Comparison of ENCODE assay signal across 8 cellular contexts in the genomic region with DNA sequence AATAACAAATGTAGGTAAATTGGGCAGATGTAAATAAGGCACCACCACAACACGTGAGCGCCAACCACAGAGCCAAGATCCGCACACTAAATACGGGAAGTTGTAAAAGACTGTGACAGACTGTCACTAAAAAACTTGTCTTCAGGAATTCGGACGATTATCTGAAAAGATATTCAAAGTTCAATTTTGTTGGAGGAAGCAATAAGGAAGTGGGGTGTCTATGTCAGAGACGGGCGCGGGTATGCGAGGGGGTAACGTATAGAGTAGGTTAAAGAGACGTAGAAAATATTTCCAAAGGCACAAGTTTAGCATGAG. TPM values are rescaled to one million over a fixed set of nuclear protein-coding genes. Genes with fewer than 3 reads are reported as not detected.
A peak's percentile ranks its signal among the peaks of the same experiment; 100 is the strongest.
DNase-seq lines count a peak whose midpoint lies in the region; ATAC-seq and TF ChIP-seq lines count a peak whose summit lies in the region.

No MANE protein-coding gene starts in this region.

- no peak overlapping the region for H2BK120ac ChIP-seq in H9 (ENCODE audit: low read depth, low read length, poor library complexity, severe bottlenecking)

- H3K27me3 ChIP-seq in H9 (ENCODE audit: insufficient read depth, low read length) (no peaks in the 10 kb centered on the region), heart right ventricle (no peaks in the 10 kb centered on the region), skeletal muscle satellite cell (ENCODE audit: control insufficient read depth, insufficient read depth, low read length) (no peaks in the 10 kb centered on the region)

- H3K4me2 ChIP-seq in H9 (ENCODE audit: insufficient read depth, insufficient read length, low read length): peak overlapping the region; percentile 97
- H3K4me2 ChIP-seq in OCI-LY7 (ENCODE audit: low read length): peak overlapping the region; percentile 99
- H3K4me2 ChIP-seq in skeletal muscle satellite cell (ENCODE audit: low read length): peak overlapping the region; percentile 87

- H3K56ac ChIP-seq in H9 (ENCODE audit: insufficient read length, low read depth, low read length): no peak overlapping the region

- no peak overlapping the region for H3K14ac ChIP-seq in H9 (ENCODE audit: insufficient read depth, low read length)

- peaks cover 15% of the 10 kb centered on the region for H3K23me2 ChIP-seq in H9 (ENCODE audit: insufficient read length, low read depth, low read length, poor library complexity, severe bottlenecking)

- H3K9me3 Mint-ChIP-seq in H9: no peaks in the 10 kb centered on the region

- no peak overlapping the region for H2BK20ac ChIP-seq in H9 (ENCODE audit: low read depth, low read length, poor library complexity, severe bottlenecking)

- no CpG with 5 or more reads among the region's 12 CpGs for WGBS in H9 (ENCODE audit: extremely low coverage, insufficient read length, low lambda C conversion rate)
- WGBS in heart right ventricle, 2 donors: 27 to 28% methylated on average over 12 of the region's 12 CpGs

- peaks cover 25 to 27% of the 10 kb centered on the region in 2 experiments for H3K4me1 Mint-ChIP-seq in H9

- H4K20me1 ChIP-seq in H9 (ENCODE audit: control insufficient read depth, insufficient read depth, insufficient read length) (peaks cover 2% of the 10 kb centered on the region), OCI-LY7 (ENCODE audit: insufficient read depth, low read length) (peaks cover 23% of the 10 kb centered on the region)

- H3K23ac ChIP-seq in H9 (ENCODE audit: insufficient read length, low read depth, low read length): no peak overlapping the region

- H3K4me1 ChIP-seq in H9 (ENCODE audit: insufficient read depth, low read length): no peaks in the 10 kb centered on the region; the same call in 1 of the 2 replicates
- peaks cover 42% of the 10 kb centered on the region for H3K4me1 ChIP-seq in OCI-LY7 (ENCODE audit: insufficient read depth, low read length, poor library complexity, severe bottlenecking)
- peaks cover 5 to 46% (median 34%) of the 10 kb centered on the region in 9 donors for H3K4me1 ChIP-seq in heart right ventricle
- peaks cover 31% of the 10 kb centered on the region for H3K4me1 ChIP-seq in skeletal muscle satellite cell (ENCODE audit: control insufficient read depth, insufficient read depth, low read length)

- no peak overlapping the region for H4K5ac ChIP-seq in H9 (ENCODE audit: insufficient read length, low read depth, low read length)

- H3K4ac ChIP-seq in H9 (ENCODE audit: low read depth, low read length): no peak overlapping the region

- H3T11ph ChIP-seq in H9 (ENCODE audit: low read length): no peak overlapping the region

- CTCF ChIA-PET in OCI-LY7 (lab: Charles Lee; ENCODE audit: unreplicated experiment): no interaction called here

- ATAC-seq in heart right ventricle (no peak), left lobe of liver (no peak)

- peaks cover 23 to 29% (median 24%) of the 10 kb centered on the region in 3 experiments for H3K36me3 Mint-ChIP-seq in H9 (ENCODE audit: insufficient read depth in 1 of 3, low read depth in 3 of 3)

- H2BK5ac ChIP-seq in H9 (ENCODE audit: insufficient read length, low read length): no peak overlapping the region

- no peak overlapping the region for H2BK12ac ChIP-seq in H9 (ENCODE audit: insufficient read length, low read depth, low read length)

- H4K8ac ChIP-seq in H9 (replicated peaks; ENCODE audit: insufficient read length, low read depth, low read length): no peak overlapping the region

- H3K79me1 ChIP-seq in H9 (ENCODE audit: insufficient read depth, low read depth, low read length, poor library complexity, severe bottlenecking): peaks cover 4% of the 10 kb centered on the region

- POLR2A ChIA-PET in OCI-LY7 (lab: Charles Lee): interaction anchor here (1.0 to 3.6 kb wide), 8 partner anchors 9 to 135 kb away, joined by 3 to 27 read pairs (median 4); partner anchors contain the start of genes HCFC2 and TDG

- peak overlapping the region; percentile 51 for H3K27ac ChIP-seq in H9 (ENCODE audit: insufficient read length, low read depth, low read length)
- peak overlapping the region; percentile 91 for H3K27ac ChIP-seq in OCI-LY7 (ENCODE audit: low read depth, low read length, poor library complexity, severe bottlenecking)
- H3K27ac ChIP-seq in heart right ventricle: peak overlapping the region; percentile 85 to 98 (median 94)

- peak overlapping the region; percentile 35 for H3K18ac ChIP-seq in H9 (ENCODE audit: insufficient read length, low read depth, low read length)

- no peak overlapping the region for H2BK15ac ChIP-seq in H9 (ENCODE audit: low read depth, low read length)

- peak overlapping the region; percentile 87 for H3K9ac ChIP-seq in H9 (ENCODE audit: extremely low read depth, insufficient read length, low read length)
- peak overlapping the region; percentile 82 for H3K9ac ChIP-seq in skeletal muscle satellite cell (ENCODE audit: low read depth, low read length)

- H2AFZ ChIP-seq in H9 (ENCODE audit: low read length) (no peak overlapping the region), OCI-LY7 (ENCODE audit: low read length) (peak overlapping the region; percentile 89)

- H3K79me2 ChIP-seq in H9 (ENCODE audit: insufficient read depth, low read length): peaks cover 17% of the 10 kb centered on the region
- H3K79me2 ChIP-seq in OCI-LY7 (ENCODE audit: insufficient read depth, low read depth, low read length): peaks cover 34% of the 10 kb centered on the region

- H3K4me3 ChIP-seq in OCI-LY7 (ENCODE audit: low read depth, low read length, poor library complexity, severe bottlenecking): peak overlapping the region; percentile 79
- H3K4me3 ChIP-seq in heart right ventricle: peak overlapping the region; percentile 37 to 95 (median 68)
- H3K4me3 ChIP-seq in skeletal muscle satellite cell (ENCODE audit: low read length): peak overlapping the region; percentile 71

- H3K27me3 Mint-ChIP-seq in H9 (ENCODE audit: low read depth): no peaks in the 10 kb centered on the region

- TF ChIP-seq CTCF in H9 (conservative IDR thresholded peaks at IDR 0.05) (no peak), OCI-LY7 (conservative IDR thresholded peaks at IDR 0.05; ENCODE audit: low read length) (no peak), heart right ventricle (IDR thresholded peaks at IDR 0.05) (no peak)

- H4K91ac ChIP-seq in H9 (ENCODE audit: insufficient read length, low read depth, low read length): no peak overlapping the region

- peak overlapping the region; percentile 98 to 100 (median 99) for H3K27ac Mint-ChIP-seq in H9

- DNase-seq in CD1c-positive myeloid dendritic cell (ENCODE audit: extremely low spot score) (peak; percentile 78), H9 (no peak), OCI-LY7 (ENCODE audit: low spot score) (peak; percentile 74), heart right ventricle (peak; percentile 12 to 15), left lobe of liver (ENCODE audit: low spot score) (no peak), midbrain (lab: John Stamatoyannopoulos, UW) (no peak)
- peak; percentile 83 for DNase-seq in activated effector memory CD4-positive, alpha-beta T cell treated with anti-CD3 and anti-CD28 coated beads, Interleukin-2, amount 50 U/mL, for 16 hours

- peak overlapping the region; percentile 80 to 91 for H3K4me3 Mint-ChIP-seq in H9

- H2AK5ac ChIP-seq in H9 (ENCODE audit: insufficient read length, low read length): no peak overlapping the region

- no TSS peak for BruUV-seq in OCI-LY7 (replicated peaks; lab: Mats Ljungman, UMichigan)

- H3K9me2 ChIP-seq in OCI-LY7 (ENCODE audit: insufficient read depth, low read length): no peaks in the 10 kb centered on the region

- H3K36me3 ChIP-seq in OCI-LY7 (ENCODE audit: insufficient read depth, low read length): peaks cover 27% of the 10 kb centered on the region
- H3K36me3 ChIP-seq in heart right ventricle: peaks cover 0 to 24% (median 3%) of the 10 kb centered on the region in 9 donors
- H3K36me3 ChIP-seq in skeletal muscle satellite cell (ENCODE audit: insufficient read depth, low read length): peaks cover 19% of the 10 kb centered on the region

- intact Hi-C loops in OCI-LY7 (cut with micrococcal nuclease; ENCODE audit: unreplicated experiment) (loop anchor here (1.0 kb wide), 1 partner anchor 29 kb away; a partner anchor contains a TSS), heart right ventricle (cut with DNase I) (loop anchor here in 2 of 10 donors (5.0 kb wide), 3 partner anchors 39 to 301 kb away; partner anchors contain the start of gene TDG (in 1 of the 2))

- H3K9me3 ChIP-seq in H9 (ENCODE audit: control insufficient read depth, low read depth, low read length) (no peaks in the 10 kb centered on the region), OCI-LY7 (ENCODE audit: low read length) (no peaks in the 10 kb centered on the region), heart right ventricle (no peaks in the 10 kb centered on the region), skeletal muscle satellite cell (replicated peaks; ENCODE audit: low read length) (no peaks in the 10 kb centered on the region)

RNA-seq across cellular contexts. Expression of gene HSP90B1, which starts 1.5 kb away (rescaled TPM):
- 737 and 747 TPM in 2 replicates for total RNA-seq in H9 (2021)
- total RNA-seq in OCI-LY7 (2014; rRNA removed; shearing (Covaris generic)): 235 and 303 TPM in 2 replicates
- total RNA-seq in OCI-LY7 (2022): 254 and 304 TPM in 2 replicates
- 100 to 1,000 TPM; 235 to 487 (median 297) TPM for total RNA-seq in heart right ventricle
- polyA plus RNA-seq in heart right ventricle: 1,000 to 10,000 TPM in 1 of 2 donors, 100 to 1,000 TPM in 1; 203 to 1,021 TPM
- 509 and 517 TPM in 2 replicates for total RNA-seq in skeletal muscle satellite cell (2012; rRNA removed)
- total RNA-seq in left lobe of liver: 617 TPM

RNA-seq across cellular contexts. Expression of gene TDG, which starts 37.0 kb away (rescaled TPM):
- total RNA-seq in H9 (2021) (70.3 and 72.4 TPM in 2 replicates), OCI-LY7 (2022) (49.1 and 55.3 TPM in 2 replicates), heart right ventricle (10 to 100 TPM in 8 of 10 donors, 1 to 10 TPM in 2; 8.7 to 17.4 (median 11.7) TPM), left lobe of liver (7.0 TPM)
- total RNA-seq in OCI-LY7 (2014; rRNA removed; shearing (Covaris generic)): 39.4 and 43.3 TPM in 2 replicates
- 10 to 100 TPM in 1 of 2 donors, 1 to 10 TPM in 1; 9.4 to 12.5 TPM for polyA plus RNA-seq in heart right ventricle
- total RNA-seq in skeletal muscle satellite cell (2012; rRNA removed): 15.5 and 17.5 TPM in 2 replicates

Comparison
In these comparisons a context has a peak if more than half of its experiments do, and no peak if none do; other contexts are left out.
1. DNase-seq: peak in CD1c-positive myeloid dendritic cell (single experiment), OCI-LY7 (single experiment), activated effector memory CD4-positive, alpha-beta T cell treated with anti-CD3 and anti-CD28 coated beads, Interleukin-2, amount 50 U/mL, for 16 hours (single experiment) and heart right ventricle (2 of 2); none in H9 (single experiment), left lobe of liver (single experiment) and midbrain (single experiment).
2. Peak in every context shown above with its lines, with median percentiles within 50 percentile points of each other: H3K27ac ChIP-seq, H3K4me2 ChIP-seq and H3K4me3 ChIP-seq.